9 cellular contexts compared by ENCODE assay signal in the genomic region with DNA sequence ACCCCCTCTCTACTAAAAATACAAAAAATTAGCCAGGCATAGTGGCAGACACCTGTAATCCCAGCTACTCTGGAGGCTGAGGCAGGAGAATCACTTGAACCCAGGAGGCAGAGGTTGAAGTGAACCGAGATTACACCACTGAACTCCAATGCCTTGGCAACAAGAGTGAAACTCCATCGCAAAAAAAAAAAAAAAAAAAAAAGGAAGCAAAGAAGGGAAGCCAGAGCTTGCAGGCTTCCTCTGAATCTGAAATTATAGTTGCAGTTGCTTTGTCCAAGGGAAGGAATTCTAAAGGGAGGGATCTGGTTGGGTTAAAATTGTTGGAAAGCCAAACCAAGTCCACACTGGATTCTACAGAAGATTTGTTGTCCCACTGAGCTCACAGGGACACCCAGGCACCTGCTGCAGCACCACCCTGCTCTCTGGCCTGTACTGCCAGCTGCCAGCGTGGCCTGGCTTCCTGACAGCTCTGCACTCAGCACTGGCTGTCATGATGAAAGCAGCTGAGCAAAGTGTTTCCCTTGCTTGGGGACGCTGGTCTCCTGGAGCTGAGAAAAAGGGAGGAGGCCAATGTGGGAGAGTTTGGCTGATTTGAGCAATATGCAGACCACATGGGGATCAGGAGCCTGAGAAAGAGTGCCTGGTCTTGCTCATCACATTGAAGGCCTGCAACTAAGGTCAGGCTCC.
DNase-seq lines count a peak whose midpoint lies in the region; ATAC-seq lines count a peak whose summit lies in the region.
"Had no signal": no experiment of that assay in that cellular context is flagged by ENCODE, and none has a peak within 500 bp of the region (broad histone marks: within the 10 kb centered on the region; RNA-seq: fewer than 3 reads in every experiment).

No MANE protein-coding gene starts in this region.

- peaks cover 9% of the 10 kb centered on the region for H3K36me3 Mint-ChIP-seq in dendritic cell treated with granulocyte-macrophage colony-stimulating factor and Interleukin-4, amounts not matched to agents 40 ng/mL and 50 ng/mL, for 4 days (ENCODE audit: low read depth)

- H3K27ac Mint-ChIP-seq in dendritic cell treated with granulocyte-macrophage colony-stimulating factor and Interleukin-4, amounts not matched to agents 40 ng/mL and 50 ng/mL, for 4 days = peak overlapping the region; percentile 95

- intact Hi-C loops in dendritic cell treated with granulocyte-macrophage colony-stimulating factor and Interleukin-4, amounts not matched to agents 40 ng/mL and 50 ng/mL, for 4 days (cut with micrococcal nuclease) = loop anchor here (5.0 kb wide), 1 partner anchor 40 kb away; no protein-coding TSS in a partner anchor

- H3K9me3 Mint-ChIP-seq in dendritic cell treated with granulocyte-macrophage colony-stimulating factor and Interleukin-4, amounts not matched to agents 40 ng/mL and 50 ng/mL, for 4 days = peaks cover 18% of the 10 kb centered on the region

- peak overlapping the region; percentile 31 for H3K4me3 Mint-ChIP-seq in dendritic cell treated with granulocyte-macrophage colony-stimulating factor and Interleukin-4, amounts not matched to agents 40 ng/mL and 50 ng/mL, for 4 days

- DNase-seq in GM04504 (ENCODE audit: low read depth) = peak; percentile 21
- peak; percentile 40 for DNase-seq in NAMALWA (ENCODE audit: low spot score)
- peak; percentile 88 for DNase-seq in pons (ENCODE audit: low spot score)
- DNase-seq in stimulated activated CD4-positive, alpha-beta T cell treated with anti-CD3 and anti-CD28 coated beads, Interleukin-15, amount 100 ng/mL, for 24 hours = no peak
- no peak for DNase-seq in activated naive CD4-positive, alpha-beta T cell treated with Interleukin-2 at 50 U/mL for 16 hours

- peaks cover 44% of the 10 kb centered on the region for H3K4me1 Mint-ChIP-seq in dendritic cell treated with granulocyte-macrophage colony-stimulating factor and Interleukin-4, amounts not matched to agents 40 ng/mL and 50 ng/mL, for 4 days (ENCODE audit: low read depth)

- ATAC-seq in HG02870 (IDR thresholded peaks at IDR 0.05; ENCODE audit: unreplicated experiment) = no peak
- ATAC-seq in GM21390 (IDR thresholded peaks at IDR 0.05; ENCODE audit: unreplicated experiment) = no peak
- ATAC-seq: Panc1 had no signal

- H3K27me3 Mint-ChIP-seq in dendritic cell treated with granulocyte-macrophage colony-stimulating factor and Interleukin-4, amounts not matched to agents 40 ng/mL and 50 ng/mL, for 4 days = peaks cover 43% of the 10 kb centered on the region

Comparison
In these comparisons a context has a peak if more than half of its experiments do, and no peak if none do; other contexts are left out.
1. DNase-seq: peak in GM04504 (single experiment), NAMALWA (single experiment) and pons (single experiment); none in stimulated activated CD4-positive, alpha-beta T cell treated with anti-CD3 and anti-CD28 coated beads, Interleukin-15, amount 100 ng/mL, for 24 hours (single experiment) and activated naive CD4-positive, alpha-beta T cell treated with Interleukin-2 at 50 U/mL for 16 hours (single experiment).